8 cellular contexts compared by ENCODE assay signal in the genomic region with DNA sequence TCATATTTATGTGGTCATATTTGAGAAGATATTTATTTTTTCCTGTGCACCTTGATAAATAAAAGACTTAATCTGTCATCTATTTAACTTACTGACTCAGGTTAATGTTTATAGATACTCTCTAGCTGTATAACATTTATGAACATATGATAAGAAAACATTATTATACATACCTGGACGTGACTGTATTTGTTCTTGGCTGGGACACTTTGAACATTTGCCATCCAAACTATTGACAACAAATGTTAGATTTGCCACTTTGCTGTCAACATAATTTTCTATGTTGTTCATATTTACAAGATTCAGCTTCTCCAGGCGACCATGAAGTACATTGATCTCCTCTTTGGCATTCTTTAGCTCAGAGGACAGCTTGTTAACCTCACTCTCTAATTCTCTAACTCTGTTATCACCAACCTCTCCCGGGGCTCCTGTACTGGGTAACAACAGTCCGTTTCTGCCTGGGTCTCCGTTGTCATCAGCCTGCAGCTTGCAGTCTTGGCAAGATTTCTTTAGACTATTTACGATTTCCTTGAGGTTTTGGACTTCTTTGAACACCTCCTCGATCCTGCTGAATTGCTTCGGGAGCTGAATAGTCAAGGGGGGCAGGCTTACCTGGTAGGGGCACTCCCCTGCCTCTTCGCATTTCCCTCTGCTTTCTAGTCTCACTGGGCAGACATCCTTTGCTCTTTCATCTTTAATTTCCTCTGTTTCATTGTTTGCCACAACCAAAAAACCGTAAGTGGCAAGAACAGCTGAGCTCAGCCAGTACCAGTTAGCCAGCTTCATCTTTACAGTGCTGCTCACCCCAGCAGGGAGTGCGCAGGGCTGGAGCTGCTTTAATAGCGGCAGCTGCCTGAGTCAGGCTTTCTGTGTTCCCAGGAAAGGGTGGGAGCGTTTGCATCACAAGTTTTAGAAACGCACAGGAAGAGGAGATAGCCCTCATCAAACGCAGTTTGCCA. TPM values are rescaled to one million over a fixed set of nuclear protein-coding genes. Genes with fewer than 3 reads are reported as not detected.
DNase-seq lines count a peak whose midpoint lies in the region; ATAC-seq, FAIRE-seq and TF ChIP-seq lines count a peak whose summit lies in the region.

A gene with protein sequence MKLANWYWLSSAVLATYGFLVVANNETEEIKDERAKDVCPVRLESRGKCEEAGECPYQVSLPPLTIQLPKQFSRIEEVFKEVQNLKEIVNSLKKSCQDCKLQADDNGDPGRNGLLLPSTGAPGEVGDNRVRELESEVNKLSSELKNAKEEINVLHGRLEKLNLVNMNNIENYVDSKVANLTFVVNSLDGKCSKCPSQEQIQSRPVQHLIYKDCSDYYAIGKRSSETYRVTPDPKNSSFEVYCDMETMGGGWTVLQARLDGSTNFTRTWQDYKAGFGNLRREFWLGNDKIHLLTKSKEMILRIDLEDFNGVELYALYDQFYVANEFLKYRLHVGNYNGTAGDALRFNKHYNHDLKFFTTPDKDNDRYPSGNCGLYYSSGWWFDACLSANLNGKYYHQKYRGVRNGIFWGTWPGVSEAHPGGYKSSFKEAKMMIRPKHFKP (minus strand): TSS at position 812 of the 959 bp plus-strand sequence. CDS start 26 bp downstream, at position 786.

- CTCF ChIA-PET in CD4-positive, alpha-beta memory T cell (lab: Charles Lee; ENCODE audit: partially characterized antibody): interaction anchor here (0.5 to 3.3 kb wide), 6 partner anchors 9 to 133 kb away, joined by 3 to 26 read pairs (median 4); a partner anchor contains a TSS

- ATAC-seq in HG03439 (IDR thresholded peaks at IDR 0.05; ENCODE audit: unreplicated experiment) (no peak), HG03565 (IDR thresholded peaks at IDR 0.05; ENCODE audit: unreplicated experiment) (no peak)

- H3K27me3 ChIP-seq in CD4-positive, alpha-beta memory T cell (ENCODE audit: insufficient read depth, low read length): no peaks in the 10 kb centered on the region
- no peaks in the 10 kb centered on the region for H3K27me3 ChIP-seq in MG63
- no peaks in the 10 kb centered on the region for H3K27me3 ChIP-seq in neural cell (ENCODE audit: insufficient read depth, low read depth, low read length)

- H3K36me3 ChIP-seq in CD4-positive, alpha-beta memory T cell (ENCODE audit: insufficient read depth, low read length): no peaks in the 10 kb centered on the region
- H3K36me3 ChIP-seq in MG63 (no peaks in the 10 kb centered on the region), neural cell (ENCODE audit: insufficient read depth, low read length) (no peaks in the 10 kb centered on the region)

- H3K27me3 Mint-ChIP-seq in CD4-positive, alpha-beta memory T cell: no peaks in the 10 kb centered on the region

- peaks cover 0 to 4% of the 10 kb centered on the region in 2 donors for H3K36me3 Mint-ChIP-seq in CD4-positive, alpha-beta memory T cell

- intact Hi-C loops in CD4-positive, alpha-beta memory T cell (cut with micrococcal nuclease): loop anchor here (2.0 to 5.0 kb wide), 4 partner anchors 48 to 218 kb away; a partner anchor contains a TSS

- H3K9me2 ChIP-seq in neural cell (ENCODE audit: insufficient read depth, low read length): no peaks in the 10 kb centered on the region

- H3K4me3 ChIP-seq in CD4-positive, alpha-beta memory T cell (ENCODE audit: low read length in 2 of 2): peak within 1 kb of the TSS; percentile 51 to 67
- H3K4me3 ChIP-seq in MG63 (no peak within 1 kb of the TSS), fibroblast of the aortic adventitia (ENCODE audit: low read depth, low read length) (peak within 1 kb of the TSS; percentile 72), neural cell (ENCODE audit: low read length) (peak within 1 kb of the TSS; percentile 52)

- peak within 1 kb of the TSS; percentile 8 for H3K4me2 ChIP-seq in neural cell (ENCODE audit: low read length)

- TF ChIP-seq EP300 in neural cell (conservative IDR thresholded peaks at IDR 0.05; ENCODE audit: poor library complexity, severe bottlenecking): no peak

- no peaks in the 10 kb centered on the region for H4K20me1 ChIP-seq in neural cell (ENCODE audit: insufficient read depth)

- H3F3A ChIP-seq in neural cell (ENCODE audit: insufficient read depth, low read length, poor library complexity, severe bottlenecking): no peaks in the 10 kb centered on the region

- TF ChIP-seq CTCF in fibroblast of the aortic adventitia (IDR thresholded peaks at IDR 0.05; ENCODE audit: insufficient read depth, low read length) (no peak), neural cell (IDR thresholded peaks at IDR 0.05; ENCODE audit: poor library complexity, severe bottlenecking) (no peak)

- no peak for TF ChIP-seq RAD21 in neural cell (conservative IDR thresholded peaks at IDR 0.05)

- POLR2A ChIA-PET in CD4-positive, alpha-beta memory T cell (lab: Charles Lee; ENCODE audit: partially characterized antibody): interaction anchor here (0.9 to 2.1 kb wide), 4 partner anchors 12 to 77 kb away, joined by 3 to 10 read pairs (median 6); a partner anchor contains a TSS

- peak within 1 kb of the TSS; percentile 82 to 93 (median 88) for H3K4me3 Mint-ChIP-seq in CD4-positive, alpha-beta memory T cell

- H2AFZ ChIP-seq in neural cell (ENCODE audit: low read depth, low read length): no peak within 1 kb of the TSS

- H3K27ac Mint-ChIP-seq in CD4-positive, alpha-beta memory T cell: peak within 1 kb of the TSS; percentile 60 to 96 (median 91)

- peak within 1 kb of the TSS; percentile 56 for H3K27ac ChIP-seq in CD4-positive, alpha-beta memory T cell (ENCODE audit: low read depth, low read length)
- H3K27ac ChIP-seq in neural cell (ENCODE audit: low read length): no peak within 1 kb of the TSS

- no peak for FAIRE-seq in urothelium cell line (lab: Jason Lieb, UNC)

- peak; percentile 37 to 49 (median 43) for DNase-seq in CD4-positive, alpha-beta memory T cell
- DNase-seq in MG63 (peak; percentile 49), activated T-cell treated with anti-CD3 and anti-CD28 coated beads for 4 hours (peak; percentile 27), fibroblast of the aortic adventitia (ENCODE audit: low read depth) (peak; percentile 85), urothelium cell line (ENCODE audit: low spot score) (peak; percentile 33)

- H3K79me2 ChIP-seq in neural cell (replicated peaks; ENCODE audit: insufficient read depth, low read length): no peaks in the 10 kb centered on the region

- peaks cover 52% of the 10 kb centered on the region for H3K4me1 ChIP-seq in CD4-positive, alpha-beta memory T cell (ENCODE audit: insufficient read depth, low read length)

- H3K9ac ChIP-seq in neural cell (ENCODE audit: low read length): peak within 1 kb of the TSS; percentile 13

- no peaks in the 10 kb centered on the region for H3K9me3 ChIP-seq in CD4-positive, alpha-beta memory T cell (ENCODE audit: control insufficient read depth in 1 of 2, low read length in 2 of 2)
- H3K9me3 ChIP-seq in MG63 (no peaks in the 10 kb centered on the region), neural cell (ENCODE audit: low read length) (no peaks in the 10 kb centered on the region)

- peaks cover 27 to 42% (median 34%) of the 10 kb centered on the region in 4 donors for H3K4me1 Mint-ChIP-seq in CD4-positive, alpha-beta memory T cell

- H3K9me3 Mint-ChIP-seq in CD4-positive, alpha-beta memory T cell: peaks cover 0 to 1% (median 0%) of the 10 kb centered on the region in 8 donors

TF ChIP-seq in neural cell, 6 proteins besides CTCF, POLR2A, EP300 and RAD21:
- TF ChIP-seq EZH2 (IDR thresholded peaks at IDR 0.05; ENCODE audit: borderline replicate concordance, insufficient read depth, low read length, poor library complexity, severe bottlenecking): no peak
- TF ChIP-seq SMC3 (conservative IDR thresholded peaks at IDR 0.05; ENCODE audit: poor library complexity): no peak
- TF ChIP-seq TAF1 (IDR thresholded peaks at IDR 0.05; ENCODE audit: low read depth): no peak
- TF ChIP-seq MXI1 (conservative IDR thresholded peaks at IDR 0.05; ENCODE audit: poor library complexity, severe bottlenecking): no peak
- no peak for TF ChIP-seq POLR2AphosphoS5 (IDR thresholded peaks at IDR 0.05)
- TF ChIP-seq, protein P1, sequence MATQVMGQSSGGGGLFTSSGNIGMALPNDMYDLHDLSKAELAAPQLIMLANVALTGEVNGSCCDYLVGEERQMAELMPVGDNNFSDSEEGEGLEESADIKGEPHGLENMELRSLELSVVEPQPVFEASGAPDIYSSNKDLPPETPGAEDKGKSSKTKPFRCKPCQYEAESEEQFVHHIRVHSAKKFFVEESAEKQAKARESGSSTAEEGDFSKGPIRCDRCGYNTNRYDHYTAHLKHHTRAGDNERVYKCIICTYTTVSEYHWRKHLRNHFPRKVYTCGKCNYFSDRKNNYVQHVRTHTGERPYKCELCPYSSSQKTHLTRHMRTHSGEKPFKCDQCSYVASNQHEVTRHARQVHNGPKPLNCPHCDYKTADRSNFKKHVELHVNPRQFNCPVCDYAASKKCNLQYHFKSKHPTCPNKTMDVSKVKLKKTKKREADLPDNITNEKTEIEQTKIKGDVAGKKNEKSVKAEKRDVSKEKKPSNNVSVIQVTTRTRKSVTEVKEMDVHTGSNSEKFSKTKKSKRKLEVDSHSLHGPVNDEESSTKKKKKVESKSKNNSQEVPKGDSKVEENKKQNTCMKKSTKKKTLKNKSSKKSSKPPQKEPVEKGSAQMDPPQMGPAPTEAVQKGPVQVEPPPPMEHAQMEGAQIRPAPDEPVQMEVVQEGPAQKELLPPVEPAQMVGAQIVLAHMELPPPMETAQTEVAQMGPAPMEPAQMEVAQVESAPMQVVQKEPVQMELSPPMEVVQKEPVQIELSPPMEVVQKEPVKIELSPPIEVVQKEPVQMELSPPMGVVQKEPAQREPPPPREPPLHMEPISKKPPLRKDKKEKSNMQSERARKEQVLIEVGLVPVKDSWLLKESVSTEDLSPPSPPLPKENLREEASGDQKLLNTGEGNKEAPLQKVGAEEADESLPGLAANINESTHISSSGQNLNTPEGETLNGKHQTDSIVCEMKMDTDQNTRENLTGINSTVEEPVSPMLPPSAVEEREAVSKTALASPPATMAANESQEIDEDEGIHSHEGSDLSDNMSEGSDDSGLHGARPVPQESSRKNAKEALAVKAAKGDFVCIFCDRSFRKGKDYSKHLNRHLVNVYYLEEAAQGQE (IDR thresholded peaks at IDR 0.05; ENCODE audit: borderline replicate concordance): no peak

RNA-seq across cellular contexts. Expression of the gene that starts here (rescaled TPM):
- 1 to 10 TPM; 2.9 to 4.5 TPM for total RNA-seq in CD4-positive, alpha-beta memory T cell
- polyA plus RNA-seq in CD4-positive, alpha-beta memory T cell: 1 to 10 TPM; 2.5 to 4.6 TPM
- not detected in 2 replicates for total RNA-seq in MG63 (2014; rRNA removed; shearing (Covaris generic); ENCODE audit: low replicate concordance)
- total RNA-seq in fibroblast of the aortic adventitia (ENCODE audit: low replicate concordance): 39.3 and 64.4 TPM in 2 replicates
- polyA plus RNA-seq in neural cell: 0.10 and 0.22 TPM in 2 replicates
- polyA minus RNA-seq in neural cell: 0.24 and 0.35 TPM in 2 replicates

Comparison
In these comparisons a context has a peak if more than half of its experiments do, and no peak if none do; other contexts are left out.
1. Peak in DNase-seq in MG63; RNA of the gene not detected or under 1 TPM.
2. DNase-seq: peak in every context shown above with its lines; median percentile 85 in fibroblast of the aortic adventitia; 49 in MG63; 43 in CD4-positive, alpha-beta memory T cell; 33 in urothelium cell line; 27 in activated T-cell treated with anti-CD3 and anti-CD28 coated beads for 4 hours.